ENCODE assay signal across 9 cellular contexts in genomic region chr12:122730215-122731014, GRCh38. TPM values are rescaled to one million over a fixed set of nuclear protein-coding genes. Genes with fewer than 3 reads are reported as not detected.
DNase-seq lines count a peak whose midpoint lies in the region; ATAC-seq and TF ChIP-seq lines count a peak whose summit lies in the region.
"Had no signal": no experiment of that assay in that cellular context is flagged by ENCODE, and none has a peak within 500 bp of the region (broad histone marks: within the 10 kb centered on the region; RNA-seq: fewer than 3 reads in every experiment).

A gene with protein sequence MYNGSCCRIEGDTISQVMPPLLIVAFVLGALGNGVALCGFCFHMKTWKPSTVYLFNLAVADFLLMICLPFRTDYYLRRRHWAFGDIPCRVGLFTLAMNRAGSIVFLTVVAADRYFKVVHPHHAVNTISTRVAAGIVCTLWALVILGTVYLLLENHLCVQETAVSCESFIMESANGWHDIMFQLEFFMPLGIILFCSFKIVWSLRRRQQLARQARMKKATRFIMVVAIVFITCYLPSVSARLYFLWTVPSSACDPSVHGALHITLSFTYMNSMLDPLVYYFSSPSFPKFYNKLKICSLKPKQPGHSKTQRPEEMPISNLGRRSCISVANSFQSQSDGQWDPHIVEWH (minus strand): TSS chr12:122730844. CDS start chr12:122730339, 505 bp downstream.

- peaks cover 12% of the 10 kb centered on the region for H3K4me1 ChIP-seq in RWPE2 (ENCODE audit: insufficient read depth, poor library complexity, severe bottlenecking)
- peaks cover 19% of the 10 kb centered on the region for H3K4me1 ChIP-seq in effector memory CD4-positive, alpha-beta T cell (ENCODE audit: control insufficient read depth, insufficient read depth, low read length, poor library complexity, severe bottlenecking)
- peaks cover 0 to 42% (median 30%) of the 10 kb centered on the region in 6 donors for H3K4me1 ChIP-seq in spleen

- H3K9me3 ChIP-seq in RWPE2 (ENCODE audit: severe bottlenecking), result no peaks in the 10 kb centered on the region
- H3K9me3 ChIP-seq in effector memory CD4-positive, alpha-beta T cell (ENCODE audit: control insufficient read depth, low read length), result no peaks in the 10 kb centered on the region
- no peaks in the 10 kb centered on the region for H3K9me3 ChIP-seq in spleen

- H3K27me3 ChIP-seq in RWPE2 (ENCODE audit: insufficient read depth, poor library complexity, severe bottlenecking) (no peaks in the 10 kb centered on the region), spleen (replicated peaks in 1 of 7) (peaks cover 0 to 7% (median 0%) of the 10 kb centered on the region in 7 donors)
- no peaks in the 10 kb centered on the region for H3K27me3 ChIP-seq in effector memory CD4-positive, alpha-beta T cell (replicated peaks; ENCODE audit: control insufficient read depth, insufficient read depth, low read length, poor library complexity, severe bottlenecking)

- ATAC-seq in RWPE2 (ENCODE audit: low read depth) (peak; percentile 35), HG03039 (IDR thresholded peaks at IDR 0.05; ENCODE audit: unreplicated experiment) (no peak), HG02678 (IDR thresholded peaks at IDR 0.05; ENCODE audit: unreplicated experiment) (no peak)

- no peaks in the 10 kb centered on the region for H3K36me3 ChIP-seq in RWPE2 (ENCODE audit: low read depth)
- H3K36me3 ChIP-seq in effector memory CD4-positive, alpha-beta T cell (ENCODE audit: control insufficient read depth, insufficient read depth, low read length), result no peaks in the 10 kb centered on the region
- no peaks in the 10 kb centered on the region for H3K36me3 ChIP-seq in spleen

- TF ChIP-seq POLR2A in spleen (IDR thresholded peaks at IDR 0.05), result no peak

- peak within 1 kb of the TSS; percentile 9 for H3K27ac ChIP-seq in RWPE2 (ENCODE audit: poor library complexity, severe bottlenecking)
- no peak within 1 kb of the TSS for H3K27ac ChIP-seq in effector memory CD4-positive, alpha-beta T cell (ENCODE audit: insufficient read depth, low read length, poor library complexity, severe bottlenecking)
- H3K27ac ChIP-seq in spleen, result peak within 1 kb of the TSS in 7 of 8 donors; percentile 48 to 75 (median 71)

- 62 to 79% (median 70%) methylated on average over 25 to 32 of the region's 32 CpGs for WGBS in spleen, 5 donors

- intact Hi-C loops in spleen (cut with DNase I; ENCODE audit: low total_unique reads), result no loop called here

- DNase-seq in DMS53 (lab: John Stamatoyannopoulos, UW), result peak; percentile 67
- peak; percentile 45 for DNase-seq in RWPE2 (ENCODE audit: low spot score)
- peak in 1 of 3 donors; percentile 3 for DNase-seq in effector memory CD4-positive, alpha-beta T cell
- peak; percentile 54 for DNase-seq in spleen
- no peak for DNase-seq in OCI-M1 (lab: John Stamatoyannopoulos, UW)
- DNase-seq in epidermal melanocyte (ENCODE audit: insufficient read length, low spot score), result no peak
- DNase-seq: natural killer cell had no signal

- H3K4me3 ChIP-seq in RWPE2 (ENCODE audit: severe bottlenecking), result peak within 1 kb of the TSS; percentile 19
- peak within 1 kb of the TSS; percentile 12 for H3K4me3 ChIP-seq in effector memory CD4-positive, alpha-beta T cell (ENCODE audit: insufficient read depth, low read depth, low read length, poor library complexity, severe bottlenecking)
- peak within 1 kb of the TSS in 7 of 8 donors; percentile 3 to 53 (median 30) for H3K4me3 ChIP-seq in spleen

- TF ChIP-seq CTCF in RWPE2 (IDR thresholded peaks at IDR 0.05; ENCODE audit: poor library complexity, severe bottlenecking) (no peak), spleen (IDR thresholded peaks at IDR 0.05 in 8 of 11, conservative IDR thresholded peaks at IDR 0.05 in 3 of 11) (no peak)

RNA-seq across cellular contexts. Expression of the gene that starts here (rescaled TPM):
- 10 to 100 TPM in 2 of 7 donors, 1 to 10 TPM in 5; 1.5 to 10.8 (median 4.4) TPM for total RNA-seq in spleen
- under 1 TPM; 0.26 to 0.70 (median 0.53) TPM for polyA plus RNA-seq in spleen

Comparison
In these comparisons a context has a peak if more than half of its experiments do, and no peak if none do; other contexts are left out.
1. DNase-seq: peak in DMS53 (single experiment), RWPE2 (single experiment) and spleen (single experiment); none in OCI-M1 (single experiment) and epidermal melanocyte (single experiment).
2. Peak in every context shown above with its lines, with median percentiles within 50 percentile points of each other: H3K4me3 ChIP-seq.